8 cellular contexts compared by ENCODE assay signal in genomic region chrX:132219343-132219768, GRCh38. TPM values are rescaled to one million over a fixed set of nuclear protein-coding genes. Genes with fewer than 3 reads are reported as not detected.
A peak's percentile ranks its signal among the peaks of the same experiment; 100 is the strongest.
DNase-seq lines count a peak whose midpoint lies in the region; TF ChIP-seq lines count a peak whose summit lies in the region.

TSS of gene RAP2C (minus strand) at chrX:132219447. CDS start at chrX:132217268, 2,179 bp downstream.

- no peaks in the 10 kb centered on the region for H3K27me3 Mint-ChIP-seq in activated naive CD4-positive, alpha-beta T cell treated with anti-CD3 and anti-CD28 coated beads, Interleukin-2, amount 10 ng/mL, durations not matched to agents 7 days and 5 days

- peak; percentile 44 to 59 (median 47) for TF ChIP-seq CTCF in transverse colon (IDR thresholded peaks at IDR 0.05)

- H3K4me1 ChIP-seq in HAP-1 (peaks cover 18% of the 10 kb centered on the region), SJSA1 (replicated peaks) (no peaks in the 10 kb centered on the region; the same call in 1 of the 2 replicates), transverse colon (peaks cover 4 to 19% (median 5%) of the 10 kb centered on the region in 4 donors)

- peaks cover 5% of the 10 kb centered on the region for H3K36me3 Mint-ChIP-seq in activated naive CD4-positive, alpha-beta T cell treated with anti-CD3 and anti-CD28 coated beads, Interleukin-2, amount 10 ng/mL, durations not matched to agents 7 days and 5 days

- H3K9me3 ChIP-seq in HAP-1 (no peaks in the 10 kb centered on the region), SJSA1 (replicated peaks) (no peaks in the 10 kb centered on the region), transverse colon (no peaks in the 10 kb centered on the region)

- no peaks in the 10 kb centered on the region for H3K27me3 ChIP-seq in HAP-1 (ENCODE audit: low read depth)
- H3K27me3 ChIP-seq in SJSA1 (replicated peaks): no peaks in the 10 kb centered on the region
- no peaks in the 10 kb centered on the region for H3K27me3 ChIP-seq in transverse colon

- TF ChIP-seq POLR2A in transverse colon (IDR thresholded peaks at IDR 0.05): peak; percentile 62

- H3K27ac Mint-ChIP-seq in activated naive CD4-positive, alpha-beta T cell treated with anti-CD3 and anti-CD28 coated beads, Interleukin-2, amount 10 ng/mL, durations not matched to agents 7 days and 5 days: peak within 1 kb of the TSS; percentile 92

- 10% methylated on average over 6 of the region's 6 CpGs; no CpG with 5 or more reads in 1 of the 2 donors for WGBS in transverse colon (ENCODE audit: low coverage in 1 of 2), 2 donors

- H3K9me3 Mint-ChIP-seq in activated naive CD4-positive, alpha-beta T cell treated with anti-CD3 and anti-CD28 coated beads, Interleukin-2, amount 10 ng/mL, durations not matched to agents 7 days and 5 days: no peaks in the 10 kb centered on the region

- H3K4me3 Mint-ChIP-seq in activated naive CD4-positive, alpha-beta T cell treated with anti-CD3 and anti-CD28 coated beads, Interleukin-2, amount 10 ng/mL, durations not matched to agents 7 days and 5 days: peak within 1 kb of the TSS; percentile 76

- H3K27ac ChIP-seq in SJSA1 (peak within 1 kb of the TSS; percentile 92), transverse colon (peak within 1 kb of the TSS; percentile 95 to 99 (median 98))

- intact Hi-C loops in transverse colon (cut with DNase I; ENCODE audit: low total_unique reads): no loop called here

- H3K4me3 ChIP-seq in HAP-1: peak within 1 kb of the TSS; percentile 88
- H3K4me3 ChIP-seq in SJSA1: peak within 1 kb of the TSS; percentile 81
- H3K4me3 ChIP-seq in transverse colon: peak within 1 kb of the TSS; percentile 34 to 92 (median 79)

- peaks cover 24% of the 10 kb centered on the region for H3K4me1 Mint-ChIP-seq in activated naive CD4-positive, alpha-beta T cell treated with anti-CD3 and anti-CD28 coated beads, Interleukin-2, amount 10 ng/mL, durations not matched to agents 7 days and 5 days

- TF ChIP-seq EP300 in transverse colon (IDR thresholded peaks at IDR 0.05; ENCODE audit: low read depth): no peak

- in situ Hi-C loops in HAP-1 (cut with MboI; ENCODE audit: low sequenced_read_pairs): loop anchor here (10.0 kb wide), 2 partner anchors 125 to 375 kb away; no protein-coding TSS in a partner anchor
- in situ Hi-C loops in transverse colon (cut with MboI; ENCODE audit: low pct_ligation_motif_present in 1 of 4, low pct_unique_long_range_greater_than_20kb in 1 of 4, low sequenced_read_pairs in 3 of 4): loop anchor here in 1 of 4 donors (25.0 kb wide), 1 partner anchor 382 kb away; no protein-coding TSS in a partner anchor

- H3K36me3 ChIP-seq in HAP-1 (replicated peaks) (no peaks in the 10 kb centered on the region), SJSA1 (0 out of 2 replicates have a peak, but pooled peaks cover 3% of the 10 kb centered on the region), transverse colon (no peaks in the 10 kb centered on the region)

- CTCF ChIA-PET in activated naive CD4-positive, alpha-beta T cell treated with anti-CD3 and anti-CD28 coated beads, Interleukin-2, amount 10 ng/mL, durations not matched to agents 7 days and 5 days (lab: Charles Lee): interaction anchor here (0.6 to 3.8 kb wide), 11 partner anchors 11 to 412 kb away, joined by 3 to 41 read pairs (median 4); no protein-coding TSS in a partner anchor

- DNase-seq in GF-D8 (lab: John Stamatoyannopoulos, UW) (peak; percentile 21), HAP-1 (ENCODE audit: low spot score in 2 of 2) (peak; percentile 83 to 88), LoVo (ENCODE audit: low spot score) (peak; percentile 60), SJSA1 (ENCODE audit: low read depth in 1 of 2, low spot score in 2 of 2) (peak; percentile 50 to 61), globus pallidus (ENCODE audit: low spot score) (peak; percentile 78), nucleus accumbens (lab: John Stamatoyannopoulos, UW) (peak in 51 of 56 donors; percentile 0 to 71 (median 30)), transverse colon (peak; percentile 82)
- peak; percentile 70 for DNase-seq in activated naive CD4-positive, alpha-beta T cell treated with anti-CD3 and anti-CD28 coated beads, Interleukin-2, amount 10 ng/mL, durations not matched to agents 7 days and 5 days

RNA-seq across cellular contexts. Expression of gene RAP2C, which starts in this region (rescaled TPM):
- 20.0 and 43.0 TPM in 2 replicates for total RNA-seq in SJSA1 (2014; rRNA removed; shearing (Covaris generic))
- 100 to 1,000 TPM in 1 of 4 donors, 10 to 100 TPM in 2, 1 to 10 TPM in 1; 7.0 to 143 (median 38.4) TPM for total RNA-seq in transverse colon

Comparison
In these comparisons a context has a peak if more than half of its experiments do, and no peak if none do; other contexts are left out.
1. Peak in every context shown above with its lines: DNase-seq, H3K4me3 ChIP-seq and H3K27ac ChIP-seq.
2. DNase-seq: peak in every context shown above with its lines; median percentile 86 in HAP-1; 82 in transverse colon; 78 in globus pallidus; 70 in activated naive CD4-positive, alpha-beta T cell treated with anti-CD3 and anti-CD28 coated beads, Interleukin-2, amount 10 ng/mL, durations not matched to agents 7 days and 5 days; 60 in LoVo; 56 in SJSA1; 30 in nucleus accumbens; 21 in GF-D8.